In genomic region chr16:88437367-88437964, GRCh38 we compare ENCODE assay signal across 7 cellular contexts. TPM values are rescaled to one million over a fixed set of nuclear protein-coding genes. Genes with fewer than 3 reads are reported as not detected.
DNase-seq lines count a peak whose midpoint lies in the region; ATAC-seq and TF ChIP-seq lines count a peak whose summit lies in the region.

No MANE protein-coding gene starts in this region.

- ATAC-seq in esophagus mucosa = peak; percentile 57
- ATAC-seq in GM21717 (IDR thresholded peaks at IDR 0.05; ENCODE audit: unreplicated experiment) = no peak

- no peak for TF ChIP-seq POLR2A in ovary (IDR thresholded peaks at IDR 0.05)

- DNase-seq in NCI-H345 treated with DMSO at 0.1 percent for 48 hours (lab: John Stamatoyannopoulos, UW; ENCODE audit: unreplicated experiment) (peak; percentile 44), activated T-cell treated with anti-CD3 and anti-CD28 coated beads for 1 hour (ENCODE audit: low read depth) (peak; percentile 61), ovary (peak; percentile 37 to 71 (median 64)), SKM-1 treated with dmso at 0.1 percent for 144 hours (lab: John Stamatoyannopoulos, UW; ENCODE audit: unreplicated experiment) (no peak)

- WGBS in ovary, 3 donors = 53 to 59% (median 57%) methylated on average over 47 to 55 of the region's 55 CpGs

- no peaks in the 10 kb centered on the region for H3K4me1 ChIP-seq in ovary (ENCODE audit: insufficient read depth)

- H3K27ac ChIP-seq in ovary = no peak overlapping the region

- TF ChIP-seq EP300 in ovary (IDR thresholded peaks at IDR 0.05) = no peak

- TF ChIP-seq CTCF in GM12875 (IDR thresholded peaks at IDR 0.05; ENCODE audit: borderline replicate concordance, insufficient read depth, low read depth, low read length) (peak; percentile 95), ovary (IDR thresholded peaks at IDR 0.05) (peak; percentile 41 to 72 (median 71))

- no peaks in the 10 kb centered on the region for H3K9me3 ChIP-seq in ovary

- H3K27me3 ChIP-seq in ovary = no peaks in the 10 kb centered on the region

- no peaks in the 10 kb centered on the region for H3K36me3 ChIP-seq in ovary

- no peak overlapping the region for H3K4me3 ChIP-seq in GM12875 (ENCODE audit: low read depth, low read length)
- H3K4me3 ChIP-seq in ovary = no peak overlapping the region

- intact Hi-C loops in ovary (cut with DNase I) = no loop called here

RNA-seq across cellular contexts. Expression of gene ZFPM1, which starts 15.6 kb away (rescaled TPM):
- total RNA-seq in esophagus mucosa (3.2 TPM), ovary (10 to 100 TPM in 1 of 7 donors, 1 to 10 TPM in 5, under 1 TPM in 1; 0.95 to 11.4 (median 4.3) TPM)
- 1 to 10 TPM in 1 of 2 donors, under 1 TPM in 1; 0.10 to 1.2 TPM for polyA plus RNA-seq in ovary

RNA-seq across cellular contexts. Expression of gene ZNF469, which starts 54.7 kb away (rescaled TPM):
- total RNA-seq in esophagus mucosa (0.24 TPM), ovary (10 to 100 TPM in 2 of 7 donors, 1 to 10 TPM in 5; 1.1 to 16.2 (median 7.5) TPM)
- 1 to 10 TPM in 1 of 2 donors, under 1 TPM in 1; 0.52 to 3.0 TPM for polyA plus RNA-seq in ovary
